In the genomic region with DNA sequence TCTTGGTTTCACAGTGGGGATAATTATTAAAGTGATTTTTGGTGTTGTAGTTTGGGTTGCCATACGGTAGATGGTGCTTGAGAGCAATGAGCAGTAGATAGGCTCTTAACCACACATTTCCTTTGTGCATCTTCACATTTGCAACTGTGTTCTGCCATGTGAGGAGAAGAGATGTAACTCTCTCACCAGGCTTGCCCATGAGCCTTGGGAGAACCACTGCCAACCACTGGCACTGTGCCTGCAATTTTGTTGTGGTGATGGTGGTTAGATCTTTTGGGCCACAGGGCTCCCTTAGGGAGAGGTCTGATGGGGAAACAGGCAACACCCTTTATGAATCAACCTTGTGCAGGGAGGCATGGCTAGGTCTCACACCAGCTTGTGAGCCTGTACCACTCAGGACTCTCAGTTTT, we compare ENCODE assay signal across 9 cellular contexts.
DNase-seq lines count a peak whose midpoint lies in the region; ATAC-seq and TF ChIP-seq lines count a peak whose summit lies in the region.
"Had no signal": no experiment of that assay in that cellular context is flagged by ENCODE, and none has a peak within 500 bp of the region (broad histone marks: within the 10 kb centered on the region; RNA-seq: fewer than 3 reads in every experiment).

No MANE protein-coding gene starts in this region.

- H3K27me3 Mint-ChIP-seq in naive thymus-derived CD8-positive, alpha-beta T cell = no peaks in the 10 kb centered on the region

- H3K36me3 Mint-ChIP-seq in naive thymus-derived CD8-positive, alpha-beta T cell = peaks cover 36 to 77% (median 65%) of the 10 kb centered on the region in 3 donors

- H3K36me3 ChIP-seq in SU-DHL-6 (ENCODE audit: low read length) = no peaks in the 10 kb centered on the region

- H3K9me3 ChIP-seq in SU-DHL-6 (ENCODE audit: insufficient read depth, low read length) = peaks cover 7% of the 10 kb centered on the region; the same call in 1 of the 2 replicates

- no peak overlapping the region for H3K27ac ChIP-seq in SU-DHL-6 (ENCODE audit: low read depth, low read length)
- H3K27ac ChIP-seq: foreskin keratinocyte had no signal

- TF ChIP-seq CTCF in GM13977 (IDR thresholded peaks at IDR 0.05; ENCODE audit: extremely low read depth, insufficient read depth, missing control alignments) (peak; percentile 23), SU-DHL-6 (IDR thresholded peaks at IDR 0.05; ENCODE audit: insufficient read depth, low read length, poor library complexity, severe bottlenecking) (peak; percentile 26)

- in situ Hi-C loops in GM13977 (cut with MboI; ENCODE audit: low pct_unique_long_range_greater_than_20kb, low sequenced_read_pairs, unreplicated experiment) = no loop called here

- H3F3A ChIP-seq in SU-DHL-6 (ENCODE audit: insufficient read depth) = no peaks in the 10 kb centered on the region

- peak overlapping the region in 6 of 10 donors; percentile 2 to 79 (median 26) for H3K27ac Mint-ChIP-seq in naive thymus-derived CD8-positive, alpha-beta T cell

- no peaks in the 10 kb centered on the region for H3K27me3 ChIP-seq in SU-DHL-6 (ENCODE audit: low read length)

- ATAC-seq in HG02610 (IDR thresholded peaks at IDR 0.05; ENCODE audit: unreplicated experiment) = peak; percentile 83
- ATAC-seq in naive thymus-derived CD8-positive, alpha-beta T cell = peak; percentile 33 to 44
- ATAC-seq in HG03521 (IDR thresholded peaks at IDR 0.05; ENCODE audit: unreplicated experiment) = no peak
- ATAC-seq: foreskin keratinocyte had no signal

- H3K4me2 ChIP-seq in SU-DHL-6 (ENCODE audit: low read depth, low read length, poor library complexity, severe bottlenecking) = no peak overlapping the region

- no peaks in the 10 kb centered on the region for H3K9me2 ChIP-seq in SU-DHL-6 (replicated peaks; ENCODE audit: insufficient read depth, low read length)

- H3K4me3 Mint-ChIP-seq in naive thymus-derived CD8-positive, alpha-beta T cell = no peak overlapping the region

- H3K4me1 Mint-ChIP-seq in naive thymus-derived CD8-positive, alpha-beta T cell = peaks cover 11 to 19% (median 13%) of the 10 kb centered on the region in 4 donors

- no peaks in the 10 kb centered on the region for H3K79me2 ChIP-seq in SU-DHL-6 (ENCODE audit: insufficient read depth, low read length)

- H2AFZ ChIP-seq in SU-DHL-6 (ENCODE audit: low read depth, low read length, severe bottlenecking) = no peak overlapping the region

- peak; percentile 10 for DNase-seq in GM13977 (ENCODE audit: low spot score)
- peak in 4 of 10 donors; percentile 0 to 22 (median 12) for DNase-seq in naive thymus-derived CD8-positive, alpha-beta T cell
- DNase-seq in SKM-1 treated with dmso at 0.1 percent for 144 hours (lab: John Stamatoyannopoulos, UW; ENCODE audit: unreplicated experiment) = no peak
- no peak for DNase-seq in NCI-H1694 treated with DMSO at 0.1 percent for 48 hours (lab: John Stamatoyannopoulos, UW)
- DNase-seq: NCI-H345 had no signal

- no peak overlapping the region for H3K9ac ChIP-seq in SU-DHL-6 (ENCODE audit: low read length)

- H3K4me3 ChIP-seq in SU-DHL-6 (ENCODE audit: insufficient read depth, low read length, poor library complexity, severe bottlenecking) = no peak overlapping the region

- H4K20me1 ChIP-seq in SU-DHL-6 (ENCODE audit: low read depth, low read length) = no peaks in the 10 kb centered on the region

- H3K9me3 Mint-ChIP-seq in naive thymus-derived CD8-positive, alpha-beta T cell = peaks cover 13 to 69% (median 35%) of the 10 kb centered on the region in 9 donors

- POLR2A ChIA-PET in naive thymus-derived CD8-positive, alpha-beta T cell (lab: Charles Lee) = no interaction called here
